1 cellular context compared by ENCODE assay signal in the genomic region with DNA sequence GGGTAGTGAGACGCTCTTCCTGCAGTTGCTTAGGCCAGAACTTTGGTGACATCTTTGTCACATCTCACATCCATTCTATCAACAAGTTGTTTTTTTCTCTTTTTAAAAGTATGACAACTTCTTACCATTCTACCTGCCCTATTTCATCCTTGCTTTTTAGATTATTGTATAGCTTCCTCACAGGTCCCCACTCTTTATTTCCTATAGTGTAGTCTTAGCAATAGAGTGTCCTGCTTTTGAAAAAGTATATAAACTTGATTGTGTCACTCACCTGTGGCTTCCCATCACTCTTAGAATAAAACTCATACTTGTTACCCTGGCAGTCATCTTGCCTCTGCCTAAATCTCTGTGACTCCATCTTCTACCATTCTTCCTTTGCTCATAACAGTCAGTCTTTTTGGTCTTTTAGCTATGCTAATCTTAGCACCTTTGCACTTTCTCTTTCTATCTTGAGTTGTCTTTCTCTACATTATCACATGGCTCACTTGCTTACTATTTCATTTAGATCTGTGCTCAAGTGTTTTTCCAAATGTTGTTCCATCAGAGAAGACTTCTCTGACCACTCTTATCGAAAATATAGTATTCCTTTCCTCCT.
TF ChIP-seq lines count a peak whose summit lies in the region.

No MANE protein-coding gene starts in this region.

TF ChIP-seq in GM12878, 131 proteins besides CTCF, POLR2A, EP300 and RAD21:
- TF ChIP-seq ZNF207 (IDR thresholded peaks at IDR 0.05; ENCODE audit: borderline replicate concordance) (no peak), SUZ12 (IDR thresholded peaks at IDR 0.05; ENCODE audit: unreplicated experiment) (no peak), NFXL1 (IDR thresholded peaks at IDR 0.05; ENCODE audit: borderline replicate concordance) (no peak), TAF1 (IDR thresholded peaks at IDR 0.05; ENCODE audit: borderline replicate concordance, low read depth, low read length) (no peak), JUND (IDR thresholded peaks at IDR 0.05; ENCODE audit: low read depth, low read length) (no peak), BHLHE40 (IDR thresholded peaks at IDR 0.05; ENCODE audit: borderline replicate concordance in 1 of 2, low read depth in 2 of 2, low read length in 1 of 2) (no peak), MYB (IDR thresholded peaks at IDR 0.05; ENCODE audit: borderline replicate concordance, low read depth, low read length) (no peak), ESRRA (IDR thresholded peaks at IDR 0.05; ENCODE audit: low read length) (no peak), BRCA1 (IDR thresholded peaks at IDR 0.05; ENCODE audit: low read depth, low read length) (no peak), CBX5 (IDR thresholded peaks at IDR 0.05; ENCODE audit: low read depth) (no peak), SP1 (IDR thresholded peaks at IDR 0.05; ENCODE audit: low read depth, low read length) (no peak), PKNOX1 (IDR thresholded peaks at IDR 0.05) (no peak), ATF2 (IDR thresholded peaks at IDR 0.05; ENCODE audit: low read length) (no peak), PAX5 (IDR thresholded peaks at IDR 0.05; ENCODE audit: borderline replicate concordance, low read depth, low read length) (no peak), CHD4 (IDR thresholded peaks at IDR 0.05) (no peak), RUNX3 (IDR thresholded peaks at IDR 0.05; ENCODE audit: low read length) (no peak), IKZF2 (IDR thresholded peaks at IDR 0.05) (no peak)
- TF ChIP-seq, protein P1, sequence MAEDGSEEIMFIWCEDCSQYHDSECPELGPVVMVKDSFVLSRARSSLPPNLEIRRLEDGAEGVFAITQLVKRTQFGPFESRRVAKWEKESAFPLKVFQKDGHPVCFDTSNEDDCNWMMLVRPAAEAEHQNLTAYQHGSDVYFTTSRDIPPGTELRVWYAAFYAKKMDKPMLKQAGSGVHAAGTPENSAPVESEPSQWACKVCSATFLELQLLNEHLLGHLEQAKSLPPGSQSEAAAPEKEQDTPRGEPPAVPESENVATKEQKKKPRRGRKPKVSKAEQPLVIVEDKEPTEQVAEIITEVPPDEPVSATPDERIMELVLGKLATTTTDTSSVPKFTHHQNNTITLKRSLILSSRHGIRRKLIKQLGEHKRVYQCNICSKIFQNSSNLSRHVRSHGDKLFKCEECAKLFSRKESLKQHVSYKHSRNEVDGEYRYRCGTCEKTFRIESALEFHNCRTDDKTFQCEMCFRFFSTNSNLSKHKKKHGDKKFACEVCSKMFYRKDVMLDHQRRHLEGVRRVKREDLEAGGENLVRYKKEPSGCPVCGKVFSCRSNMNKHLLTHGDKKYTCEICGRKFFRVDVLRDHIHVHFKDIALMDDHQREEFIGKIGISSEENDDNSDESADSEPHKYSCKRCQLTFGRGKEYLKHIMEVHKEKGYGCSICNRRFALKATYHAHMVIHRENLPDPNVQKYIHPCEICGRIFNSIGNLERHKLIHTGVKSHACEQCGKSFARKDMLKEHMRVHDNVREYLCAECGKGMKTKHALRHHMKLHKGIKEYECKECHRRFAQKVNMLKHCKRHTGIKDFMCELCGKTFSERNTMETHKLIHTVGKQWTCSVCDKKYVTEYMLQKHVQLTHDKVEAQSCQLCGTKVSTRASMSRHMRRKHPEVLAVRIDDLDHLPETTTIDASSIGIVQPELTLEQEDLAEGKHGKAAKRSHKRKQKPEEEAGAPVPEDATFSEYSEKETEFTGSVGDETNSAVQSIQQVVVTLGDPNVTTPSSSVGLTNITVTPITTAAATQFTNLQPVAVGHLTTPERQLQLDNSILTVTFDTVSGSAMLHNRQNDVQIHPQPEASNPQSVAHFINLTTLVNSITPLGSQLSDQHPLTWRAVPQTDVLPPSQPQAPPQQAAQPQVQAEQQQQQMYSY (CRISPR knock-in tag; IDR thresholded peaks at IDR 0.05), result no peak
- TF ChIP-seq, protein P2, sequence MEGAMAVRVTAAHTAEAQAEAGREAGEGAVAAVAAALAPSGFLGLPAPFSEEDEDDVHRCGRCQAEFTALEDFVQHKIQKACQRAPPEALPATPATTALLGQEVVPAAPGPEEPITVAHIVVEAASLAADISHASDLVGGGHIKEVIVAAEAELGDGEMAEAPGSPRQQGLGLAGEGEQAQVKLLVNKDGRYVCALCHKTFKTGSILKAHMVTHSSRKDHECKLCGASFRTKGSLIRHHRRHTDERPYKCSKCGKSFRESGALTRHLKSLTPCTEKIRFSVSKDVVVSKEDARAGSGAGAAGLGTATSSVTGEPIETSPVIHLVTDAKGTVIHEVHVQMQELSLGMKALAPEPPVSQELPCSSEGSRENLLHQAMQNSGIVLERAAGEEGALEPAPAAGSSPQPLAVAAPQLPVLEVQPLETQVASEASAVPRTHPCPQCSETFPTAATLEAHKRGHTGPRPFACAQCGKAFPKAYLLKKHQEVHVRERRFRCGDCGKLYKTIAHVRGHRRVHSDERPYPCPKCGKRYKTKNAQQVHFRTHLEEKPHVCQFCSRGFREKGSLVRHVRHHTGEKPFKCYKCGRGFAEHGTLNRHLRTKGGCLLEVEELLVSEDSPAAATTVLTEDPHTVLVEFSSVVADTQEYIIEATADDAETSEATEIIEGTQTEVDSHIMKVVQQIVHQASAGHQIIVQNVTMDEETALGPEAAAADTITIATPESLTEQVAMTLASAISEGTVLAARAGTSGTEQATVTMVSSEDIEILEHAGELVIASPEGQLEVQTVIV (IDR thresholded peaks at IDR 0.05; ENCODE audit: borderline replicate concordance, partially characterized antibody), result no peak
